ENCODE assay signal across 24 cellular contexts in the genomic region with DNA sequence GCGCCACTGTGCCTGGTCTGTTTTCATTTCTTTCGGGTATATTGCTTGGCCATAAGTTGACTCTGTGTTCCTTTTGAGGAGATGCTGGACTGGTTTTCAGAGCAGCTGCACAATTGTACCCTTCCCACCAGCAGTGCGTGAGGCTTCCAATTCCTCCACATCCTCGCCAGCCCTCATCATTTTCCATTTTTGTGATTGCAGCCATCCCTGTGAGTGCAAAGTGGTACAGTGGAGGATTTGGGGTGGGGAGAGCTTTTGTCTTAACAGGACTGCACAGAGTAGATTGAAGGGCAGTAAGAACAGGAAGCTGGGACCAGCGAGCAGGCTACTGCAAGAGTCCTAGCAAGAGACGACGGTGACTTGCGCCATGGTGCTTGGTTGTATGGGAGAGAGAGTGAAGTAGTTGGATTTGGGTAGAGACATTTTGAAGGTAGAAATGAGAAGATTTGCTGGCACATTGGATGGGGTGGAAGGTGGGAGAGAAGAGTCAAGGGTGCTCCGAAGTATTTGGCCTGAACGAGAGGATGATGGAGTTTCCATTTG. TPM values are rescaled to one million over a fixed set of nuclear protein-coding genes. Genes with fewer than 3 reads are reported as not detected.
DNase-seq lines count a peak whose midpoint lies in the region; ATAC-seq and TF ChIP-seq lines count a peak whose summit lies in the region.
"Had no signal": no experiment of that assay in that cellular context is flagged by ENCODE, and none has a peak within 500 bp of the region (broad histone marks: within the 10 kb centered on the region; RNA-seq: fewer than 3 reads in every experiment).

No MANE protein-coding gene starts in this region.

- H3K36me3 Mint-ChIP-seq in CD8-positive, alpha-beta memory T cell, result peaks cover 0 to 4% (median 3%) of the 10 kb centered on the region in 3 donors
- H3K36me3 Mint-ChIP-seq in T-cell (peaks cover 7% of the 10 kb centered on the region), naive B cell (peaks cover 3 to 7% of the 10 kb centered on the region in 2 donors)

- H3K27me3 ChIP-seq in BLaER1 (no peaks in the 10 kb centered on the region), adrenal gland (no peaks in the 10 kb centered on the region)
- H3K27me3 ChIP-seq in CD8-positive, alpha-beta memory T cell (ENCODE audit: insufficient read depth, low read length, poor library complexity, severe bottlenecking), result no peaks in the 10 kb centered on the region
- H3K27me3 ChIP-seq: body of pancreas, ovary, Peyer's patch, suprapubic skin had no signal

- no peak overlapping the region for H3K4me3 Mint-ChIP-seq in CD8-positive, alpha-beta memory T cell
- H3K4me3 Mint-ChIP-seq in T-cell (no peak overlapping the region), naive B cell (peak overlapping the region in 7 of 8 donors; percentile 1 to 87 (median 65))
- H3K4me3 Mint-ChIP-seq: activated T-helper 17 cell treated with anti-CD3 and anti-CD28 coated beads, Interleukin-2, amount 50 U/mL, for 72 hours; CD14-positive monocyte had no signal

- peak overlapping the region in 5 of 8 donors; percentile 2 to 58 (median 13) for H3K27ac Mint-ChIP-seq in CD8-positive, alpha-beta memory T cell
- H3K27ac Mint-ChIP-seq in T-cell (peak overlapping the region; percentile 29 to 53), naive B cell (peak overlapping the region in 4 of 6 donors; percentile 2 to 96 (median 46))
- H3K27ac Mint-ChIP-seq: activated T-helper 17 cell treated with anti-CD3 and anti-CD28 coated beads, Interleukin-2, amount 50 U/mL, for 72 hours; CD14-positive monocyte had no signal

- H3K36me3 ChIP-seq in BLaER1, result peaks cover 13% of the 10 kb centered on the region; the same call in 1 of the 2 replicates
- no peaks in the 10 kb centered on the region for H3K36me3 ChIP-seq in CD8-positive, alpha-beta memory T cell (ENCODE audit: insufficient read depth, low read length)
- H3K36me3 ChIP-seq in adrenal gland (replicated peaks in 1 of 2), result no peaks in the 10 kb centered on the region
- H3K36me3 ChIP-seq: ovary, Peyer's patch, suprapubic skin had no signal

- CTCF ChIA-PET in CD8-positive, alpha-beta memory T cell (lab: Charles Lee), result interaction anchor here (4.9 kb wide), 1 partner anchor 18 kb away, joined by 35 read pairs; a partner anchor contains a TSS
- CTCF ChIA-PET in T-cell (lab: Charles Lee), result no interaction called here

- no peak for TF ChIP-seq CTCF in adrenal gland (IDR thresholded peaks at IDR 0.05)

- POLR2A ChIA-PET in CD8-positive, alpha-beta memory T cell (lab: Charles Lee), result interaction anchor here (1.1 kb wide), 1 partner anchor 20 kb away, joined by 3 read pairs; no protein-coding TSS in a partner anchor
- POLR2A ChIA-PET in T-cell (lab: Charles Lee), result interaction anchor here in 1 of 2 donors (0.6 kb wide), 1 partner anchor 10 kb away, joined by 3 read pairs; no protein-coding TSS in a partner anchor

- 92 to 97% (median 96%) methylated on average over 10 of the region's 10 CpGs for WGBS in adrenal gland, 4 donors

- H3K9me3 ChIP-seq in BLaER1 (peaks cover 19% of the 10 kb centered on the region), adrenal gland (replicated peaks in 1 of 3) (no peaks in the 10 kb centered on the region)
- no peaks in the 10 kb centered on the region for H3K9me3 ChIP-seq in CD8-positive, alpha-beta memory T cell (ENCODE audit: low read length)
- H3K9me3 ChIP-seq: body of pancreas, ovary, Peyer's patch, suprapubic skin had no signal

- H3K4me2 ChIP-seq in BLaER1, result peak overlapping the region; percentile 95
- H3K4me2 ChIP-seq: KMS-11, smooth muscle cell had no signal

- 0 out of 2 replicates have a peak overlapping the region, but pooled peaks have one; percentile 6 for H3K4me3 ChIP-seq in BLaER1
- H3K4me3 ChIP-seq in CD8-positive, alpha-beta memory T cell (ENCODE audit: low read length), result no peak overlapping the region
- no peak overlapping the region for H3K4me3 ChIP-seq in adrenal gland
- H3K4me3 ChIP-seq: body of pancreas, ovary, Peyer's patch, smooth muscle cell, suprapubic skin had no signal

- no peak for TF ChIP-seq POLR2A in adrenal gland (IDR thresholded peaks at IDR 0.05)

- H3K27ac ChIP-seq in BLaER1 (peak overlapping the region; percentile 97), adrenal gland (no peak overlapping the region)
- no peak overlapping the region for H3K27ac ChIP-seq in CD8-positive, alpha-beta memory T cell (ENCODE audit: low read depth, low read length)
- H3K27ac ChIP-seq: body of pancreas, KMS-11, ovary, suprapubic skin had no signal

- H3K4me1 ChIP-seq in BLaER1 (peaks cover 93% of the 10 kb centered on the region), adrenal gland (replicated peaks in 1 of 2) (no peaks in the 10 kb centered on the region)
- H3K4me1 ChIP-seq in CD8-positive, alpha-beta memory T cell (ENCODE audit: insufficient read depth, low read length), result peaks cover 22% of the 10 kb centered on the region
- H3K4me1 ChIP-seq: body of pancreas had no signal

- H3K9me3 Mint-ChIP-seq in CD8-positive, alpha-beta memory T cell, result no peaks in the 10 kb centered on the region
- no peaks in the 10 kb centered on the region for H3K9me3 Mint-ChIP-seq in T-cell
- peaks cover under 1 to 18% (median 12%) of the 10 kb centered on the region in 7 donors for H3K9me3 Mint-ChIP-seq in naive B cell
- H3K9me3 Mint-ChIP-seq: activated T-helper 17 cell treated with anti-CD3 and anti-CD28 coated beads, Interleukin-2, amount 50 U/mL, for 72 hours had no signal

- no peaks in the 10 kb centered on the region for H3K27me3 Mint-ChIP-seq in CD8-positive, alpha-beta memory T cell
- H3K27me3 Mint-ChIP-seq in T-cell, result no peaks in the 10 kb centered on the region
- no peaks in the 10 kb centered on the region for H3K27me3 Mint-ChIP-seq in naive B cell
- H3K27me3 Mint-ChIP-seq: activated T-helper 17 cell treated with anti-CD3 and anti-CD28 coated beads, Interleukin-2, amount 50 U/mL, for 72 hours had no signal

- ATAC-seq in T-cell (replicated peaks in 1 of 4), result no peak
- ATAC-seq in naive B cell (ENCODE audit: low read depth in 2 of 2), result no peak
- no peak for ATAC-seq in GM21529 (IDR thresholded peaks at IDR 0.05; ENCODE audit: unreplicated experiment)
- ATAC-seq: activated T-helper 17 cell treated with anti-CD3 and anti-CD28 coated beads, Interleukin-2, amount 50 U/mL, for 72 hours; body of pancreas; left colon had no signal

- no peak for DNase-seq in CD8-positive, alpha-beta memory T cell
- DNase-seq in T-cell (no peak), naive B cell (no peak), adrenal gland (no peak), hippocampal formation (lab: John Stamatoyannopoulos, UW) (no peak)
- DNase-seq: body of pancreas; effector CD8-positive, alpha-beta T cell; erythroblast; left colon; mesendoderm; NCI-H2171 treated with DMSO at 0.1 percent for 48 hours; NCI-H526; ovary; Peyer's patch; retina; SIG-M5; stimulated activated CD4-positive, alpha-beta T cell treated with anti-CD3 and anti-CD28 coated beads, Interleukin-2, amount 100 ng/mL, for 24 hours had no signal

- H3K4me1 Mint-ChIP-seq in CD8-positive, alpha-beta memory T cell, result peaks cover 27 to 73% (median 34%) of the 10 kb centered on the region in 3 donors
- H3K4me1 Mint-ChIP-seq in T-cell, result peaks cover 36 to 61% (median 56%) of the 10 kb centered on the region in 3 donors
- peaks cover 65 to 99% (median 85%) of the 10 kb centered on the region in 3 donors for H3K4me1 Mint-ChIP-seq in naive B cell

- intact Hi-C loops in adrenal gland (cut with DNase I), result loop anchor here in 1 of 2 donors (10.0 kb wide), 1 partner anchor 122 kb away; a partner anchor contains a TSS

- H4K20me1 ChIP-seq in BLaER1, result no peaks in the 10 kb centered on the region

- peak overlapping the region; percentile 79 for H3K9ac ChIP-seq in BLaER1
- H3K9ac ChIP-seq: KMS-11 had no signal

RNA-seq across cellular contexts. Expression of a gene that starts 18.3 kb away (rescaled TPM):
- total RNA-seq in CD8-positive, alpha-beta memory T cell, result 10 to 100 TPM; 23.3 to 25.0 TPM
- polyA plus RNA-seq in CD8-positive, alpha-beta memory T cell, result 29.3 TPM
- total RNA-seq in T-cell (10 to 100 TPM; 26.3 to 49.8 (median 31.3) TPM), adrenal gland (1 to 10 TPM in 6 of 8 donors, under 1 TPM in 2; 0.66 to 5.1 (median 2.0) TPM)
- polyA plus RNA-seq in naive B cell (ENCODE audit: low read depth in 6 of 6) (10 to 100 TPM; 62.1 to 82.2 (median 70.3) TPM), adrenal gland (1 to 10 TPM; 1.0 to 1.3 (median 1.2) TPM)

Comparison
In these comparisons a context has a peak if more than half of its experiments do, and no peak if none do; other contexts are left out.
1. H3K4me3 Mint-ChIP-seq: peak in naive B cell (7 of 8); none in CD8-positive, alpha-beta memory T cell (0 of 7) and T-cell (0 of 3).
2. Peak in every context shown above with its lines, with median percentiles within 50 percentile points of each other: H3K27ac Mint-ChIP-seq.